In the genomic region with DNA sequence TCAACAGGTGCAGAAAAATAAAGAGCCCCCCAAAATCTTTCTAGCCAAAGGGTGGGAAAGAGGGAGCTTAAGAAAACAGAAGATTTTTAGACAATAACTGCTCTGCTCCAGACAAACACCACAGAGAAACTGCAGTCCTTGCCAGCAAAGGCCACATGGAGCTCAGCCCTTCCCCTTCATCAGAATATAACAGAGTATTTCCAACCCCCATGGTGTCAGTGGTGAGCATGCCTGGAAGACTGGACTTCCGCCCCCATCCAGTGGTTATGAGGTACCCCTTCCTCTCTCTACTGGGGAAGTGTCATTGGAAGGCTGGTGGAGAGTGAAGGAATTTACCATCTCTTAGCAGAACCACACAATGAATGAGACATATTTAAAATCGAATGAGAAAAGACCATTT, we compare ENCODE assay signal across 22 cellular contexts.
"Had no signal": no experiment of that assay in that cellular context is flagged by ENCODE, and none has a peak within 500 bp of the region (broad histone marks: within the 10 kb centered on the region; RNA-seq: fewer than 3 reads in every experiment).

No MANE protein-coding gene starts in this region.

- H3K9me3 ChIP-seq: colonic mucosa, psoas muscle, right lobe of liver, tibial artery, upper lobe of right lung, vagina had no signal

- H3K9me3 Mint-ChIP-seq: endodermal cell; mesothelial cell of epicardium; stimulated activated naive CD8-positive, alpha-beta T cell treated with anti-CD3 and anti-CD28 coated beads, Interleukin-15, Interleukin-2, amounts not matched to agents 100 ng/mL and 50 ng/mL, for 24 hours had no signal

- H3K27ac Mint-ChIP-seq: endodermal cell; mesothelial cell of epicardium; natural killer cell treated with Interleukin-12 subunit alpha and Interleukin-12 subunit beta and Interleukin-15 and Interleukin-18, amount 100 ng/mL, for 72 hours; stimulated activated effector memory CD8-positive, alpha-beta T cell treated with anti-CD3 and anti-CD28 coated beads, Interleukin-12 subunit alpha, Interleukin-12 subunit beta, amount 100 ng/mL, for 72 hours; stimulated activated naive CD8-positive, alpha-beta T cell treated with anti-CD3 and anti-CD28 coated beads, Interleukin-15, Interleukin-2, amounts not matched to agents 100 ng/mL and 50 ng/mL, for 24 hours had no signal

- ATAC-seq: left lobe of liver; natural killer cell treated with Interleukin-12 subunit alpha and Interleukin-12 subunit beta and Interleukin-15 and Interleukin-18, amount 100 ng/mL, for 72 hours; psoas muscle; right lobe of liver; stimulated activated effector memory CD8-positive, alpha-beta T cell treated with anti-CD3 and anti-CD28 coated beads, Interleukin-12 subunit alpha, Interleukin-12 subunit beta, amount 100 ng/mL, for 72 hours; upper lobe of right lung had no signal

- H3K79me2 ChIP-seq: hepatocyte had no signal

- H3K27me3 Mint-ChIP-seq: natural killer cell treated with Interleukin-12 subunit alpha and Interleukin-12 subunit beta and Interleukin-15 and Interleukin-18, amount 100 ng/mL, for 72 hours; stimulated activated naive CD8-positive, alpha-beta T cell treated with anti-CD3 and anti-CD28 coated beads, Interleukin-15, Interleukin-2, amounts not matched to agents 100 ng/mL and 50 ng/mL, for 24 hours had no signal

- H3K36me3 Mint-ChIP-seq: mesothelial cell of epicardium; natural killer cell treated with Interleukin-12 subunit alpha and Interleukin-12 subunit beta and Interleukin-15 and Interleukin-18, amount 100 ng/mL, for 72 hours; stimulated activated effector memory CD8-positive, alpha-beta T cell treated with anti-CD3 and anti-CD28 coated beads, Interleukin-12 subunit alpha, Interleukin-12 subunit beta, amount 100 ng/mL, for 72 hours had no signal

- DNase-seq: colonic mucosa; dermis blood vessel endothelial cell; effector CD4-positive, alpha-beta T cell; endodermal cell; foreskin melanocyte; head of caudate nucleus; kidney glomerular epithelial cell; psoas muscle; retina; right lobe of liver; stimulated activated CD4-positive, alpha-beta T cell treated with anti-CD3 and anti-CD28 coated beads, Interleukin-4, amount 100 ng/mL, for 1 hour; stimulated activated CD8-positive, alpha-beta memory T cell treated with anti-CD3 and anti-CD28 coated beads, Interleukin-4, amount 100 ng/mL, for 48 hours; tibial artery; upper lobe of right lung had no signal

- H3K4me2 ChIP-seq: hepatocyte had no signal

- H3K4me3 ChIP-seq: colonic mucosa, hepatocyte, psoas muscle, right lobe of liver, tibial artery, upper lobe of right lung, vagina had no signal

- H3K4me1 ChIP-seq: colonic mucosa, psoas muscle, right lobe of liver, tibial artery, upper lobe of right lung, vagina had no signal

- H2AFZ ChIP-seq: hepatocyte had no signal

- H3K4me3 Mint-ChIP-seq: endodermal cell; mesothelial cell of epicardium; natural killer cell treated with Interleukin-12 subunit alpha and Interleukin-12 subunit beta and Interleukin-15 and Interleukin-18, amount 100 ng/mL, for 72 hours; stimulated activated effector memory CD8-positive, alpha-beta T cell treated with anti-CD3 and anti-CD28 coated beads, Interleukin-12 subunit alpha, Interleukin-12 subunit beta, amount 100 ng/mL, for 72 hours; stimulated activated naive CD8-positive, alpha-beta T cell treated with anti-CD3 and anti-CD28 coated beads, Interleukin-15, Interleukin-2, amounts not matched to agents 100 ng/mL and 50 ng/mL, for 24 hours had no signal

- H3K27ac ChIP-seq: colonic mucosa, hepatocyte, psoas muscle, right lobe of liver, tibial artery, upper lobe of right lung, vagina had no signal

- H3K4me1 Mint-ChIP-seq: stimulated activated effector memory CD8-positive, alpha-beta T cell treated with anti-CD3 and anti-CD28 coated beads, Interleukin-12 subunit alpha, Interleukin-12 subunit beta, amount 100 ng/mL, for 72 hours had no signal

- FAIRE-seq: islet of Langerhans had no signal

- H3K27me3 ChIP-seq: colonic mucosa, hepatocyte, right lobe of liver, tibial artery, upper lobe of right lung, vagina had no signal

- H3K36me3 ChIP-seq: colonic mucosa, right lobe of liver, tibial artery, upper lobe of right lung, vagina had no signal
